ENCODE assay signal across 12 cellular contexts in genomic region chr1:107247679-107248078, GRCh38.
"Had no signal": no experiment of that assay in that cellular context is flagged by ENCODE, and none has a peak within 500 bp of the region (broad histone marks: within the 10 kb centered on the region; RNA-seq: fewer than 3 reads in every experiment).

No MANE protein-coding gene starts in this region.

- H3K27ac Mint-ChIP-seq: activated naive CD8-positive, alpha-beta T cell treated with anti-CD3 and anti-CD28 coated beads, Interleukin-2, amount 10 ng/mL, durations not matched to agents 7 days and 5 days; activated T-helper 1 cell treated with anti-CD3 and anti-CD28 coated beads, Interleukin-12 subunit alpha, Interleukin-12 subunit beta, Interleukin-2, Interleukin-4 antibody, amounts not matched to agents 30 ng/mL and 10 ng/mL and 1 ng/mL, durations not matched to agents 14 hours and 24 hours and 36 hours; brain; effector memory CD8-positive, alpha-beta T cell; naive thymus-derived CD8-positive, alpha-beta T cell; stimulated activated effector memory CD8-positive, alpha-beta T cell treated with anti-CD3 and anti-CD28 coated beads, Interleukin-12 subunit alpha, Interleukin-12 subunit beta, amount 100 ng/mL, for 72 hours had no signal

- DNase-seq: activated CD4-positive, alpha-beta T cell treated with anti-CD3 and anti-CD28 coated beads, Interleukin-2, amount 50 U/mL, for 1 hour; activated CD8-positive, alpha-beta memory T cell treated with anti-CD3 and anti-CD28 coated beads for 24 hours; activated naive CD8-positive, alpha-beta T cell treated with anti-CD3 and anti-CD28 coated beads, Interleukin-2, amount 10 ng/mL, durations not matched to agents 7 days and 5 days; effector memory CD8-positive, alpha-beta T cell; foreskin melanocyte; left ventricle myocardium inferior; mesenchymal stem cell; naive thymus-derived CD8-positive, alpha-beta T cell; thyroid gland had no signal

- H3K4me1 Mint-ChIP-seq: stimulated activated effector memory CD8-positive, alpha-beta T cell treated with anti-CD3 and anti-CD28 coated beads, Interleukin-12 subunit alpha, Interleukin-12 subunit beta, amount 100 ng/mL, for 72 hours had no signal

- H3K9me3 Mint-ChIP-seq: activated naive CD8-positive, alpha-beta T cell treated with anti-CD3 and anti-CD28 coated beads, Interleukin-2, amount 10 ng/mL, durations not matched to agents 7 days and 5 days; activated T-helper 1 cell treated with anti-CD3 and anti-CD28 coated beads, Interleukin-12 subunit alpha, Interleukin-12 subunit beta, Interleukin-2, Interleukin-4 antibody, amounts not matched to agents 30 ng/mL and 10 ng/mL and 1 ng/mL, durations not matched to agents 14 hours and 24 hours and 36 hours; brain; effector memory CD8-positive, alpha-beta T cell; stimulated activated effector memory CD8-positive, alpha-beta T cell treated with anti-CD3 and anti-CD28 coated beads, Interleukin-12 subunit alpha, Interleukin-12 subunit beta, amount 100 ng/mL, for 72 hours had no signal

- H3K27me3 Mint-ChIP-seq: brain had no signal

- H3K36me3 Mint-ChIP-seq: activated naive CD8-positive, alpha-beta T cell treated with anti-CD3 and anti-CD28 coated beads, Interleukin-2, amount 10 ng/mL, durations not matched to agents 7 days and 5 days; brain; naive thymus-derived CD8-positive, alpha-beta T cell; stimulated activated effector memory CD8-positive, alpha-beta T cell treated with anti-CD3 and anti-CD28 coated beads, Interleukin-12 subunit alpha, Interleukin-12 subunit beta, amount 100 ng/mL, for 72 hours had no signal

- H3K4me3 Mint-ChIP-seq: activated naive CD8-positive, alpha-beta T cell treated with anti-CD3 and anti-CD28 coated beads, Interleukin-2, amount 10 ng/mL, durations not matched to agents 7 days and 5 days; activated T-helper 1 cell treated with anti-CD3 and anti-CD28 coated beads, Interleukin-12 subunit alpha, Interleukin-12 subunit beta, Interleukin-2, Interleukin-4 antibody, amounts not matched to agents 30 ng/mL and 10 ng/mL and 1 ng/mL, durations not matched to agents 14 hours and 24 hours and 36 hours; brain; effector memory CD8-positive, alpha-beta T cell; naive thymus-derived CD8-positive, alpha-beta T cell; stimulated activated effector memory CD8-positive, alpha-beta T cell treated with anti-CD3 and anti-CD28 coated beads, Interleukin-12 subunit alpha, Interleukin-12 subunit beta, amount 100 ng/mL, for 72 hours had no signal

- ATAC-seq: effector memory CD8-positive, alpha-beta T cell; naive thymus-derived CD8-positive, alpha-beta T cell; stimulated activated effector memory CD8-positive, alpha-beta T cell treated with anti-CD3 and anti-CD28 coated beads, Interleukin-12 subunit alpha, Interleukin-12 subunit beta, amount 100 ng/mL, for 72 hours had no signal
